Comparison of ENCODE assay signal across 10 cellular contexts in the genomic region with DNA sequence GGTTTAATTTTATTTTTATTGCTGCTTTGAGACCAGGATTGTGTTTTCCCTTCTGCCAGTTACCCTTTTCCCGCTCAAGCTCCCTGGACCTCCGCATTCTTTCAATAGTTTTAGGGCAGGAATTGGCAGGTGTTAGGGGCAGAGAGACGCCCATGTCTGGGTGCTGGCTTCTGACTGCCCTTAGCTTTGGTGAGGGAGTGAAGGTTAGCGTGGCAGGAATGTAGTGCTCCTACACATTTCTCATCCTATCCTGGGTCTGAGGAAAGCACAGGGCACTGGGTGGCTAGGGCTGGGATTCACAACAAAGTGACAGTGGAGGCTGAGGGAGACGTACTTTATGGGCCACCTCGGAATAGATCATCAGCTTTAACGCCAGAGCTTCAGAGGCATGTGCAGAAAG.
A peak's percentile ranks its signal among the peaks of the same experiment; 100 is the strongest.
DNase-seq lines count a peak whose midpoint lies in the region; ATAC-seq and TF ChIP-seq lines count a peak whose summit lies in the region.
"Had no signal": no experiment of that assay in that cellular context is flagged by ENCODE, and none has a peak within 500 bp of the region (broad histone marks: within the 10 kb centered on the region; RNA-seq: fewer than 3 reads in every experiment).

No MANE protein-coding gene starts in this region.

- H3K27ac ChIP-seq in AG04450 (ENCODE audit: low read depth, low read length) (peak overlapping the region; percentile 42), foreskin keratinocyte (peak overlapping the region; percentile 11), osteoblast (ENCODE audit: low read depth, low read length) (peak overlapping the region; percentile 60), PC-9 (no peak overlapping the region; the same call in 1 of the 2 replicates)

- BruUV-seq in PC-9 (replicated peaks; lab: Mats Ljungman, UMichigan) = no TSS peak

- H3K4me1 ChIP-seq in foreskin keratinocyte (peaks cover 17% of the 10 kb centered on the region), osteoblast (ENCODE audit: insufficient read depth, low read length) (peaks cover 28% of the 10 kb centered on the region), PC-9 (replicated peaks; ENCODE audit: insufficient read depth) (peaks cover 18% of the 10 kb centered on the region)
- H3K4me1 ChIP-seq: BE2C had no signal

- intact Hi-C loops in PC-9 (cut with micrococcal nuclease; ENCODE audit: unreplicated experiment) = loop anchor here (5.0 kb wide), 1 partner anchor 423 kb away; no protein-coding TSS in a partner anchor

- H3K9me3 ChIP-seq in AG04450 (ENCODE audit: control insufficient read depth, insufficient read depth, low read length) (peaks cover 6% of the 10 kb centered on the region; the same call in 1 of the 2 replicates), osteoblast (ENCODE audit: low read depth, low read length) (no peaks in the 10 kb centered on the region), PC-9 (ENCODE audit: insufficient read depth, low read depth) (peaks cover 5% of the 10 kb centered on the region)
- H3K9me3 ChIP-seq: BE2C had no signal

- peak overlapping the region; percentile 64 for H2AFZ ChIP-seq in osteoblast (ENCODE audit: low read length)
- no peak overlapping the region for H2AFZ ChIP-seq in PC-9

- TF ChIP-seq CTCF in AG04450 (IDR thresholded peaks at IDR 0.05; ENCODE audit: low read depth, low read length) = no peak
- no peak for TF ChIP-seq CTCF in foreskin keratinocyte (conservative IDR thresholded peaks at IDR 0.05)
- TF ChIP-seq CTCF in osteoblast (IDR thresholded peaks at IDR 0.05; ENCODE audit: extremely low read depth, low read depth, low read length) = no peak
- TF ChIP-seq CTCF in PC-9 (conservative IDR thresholded peaks at IDR 0.05) = no peak

- no peaks in the 10 kb centered on the region for H3K79me2 ChIP-seq in osteoblast (ENCODE audit: insufficient read depth, low read length)
- no peaks in the 10 kb centered on the region for H3K79me2 ChIP-seq in PC-9 (ENCODE audit: low read depth)

- no peaks in the 10 kb centered on the region for H3K36me3 ChIP-seq in osteoblast (ENCODE audit: insufficient read depth, low read length)
- H3K36me3 ChIP-seq in PC-9 (ENCODE audit: low read depth) = no peaks in the 10 kb centered on the region
- H3K36me3 ChIP-seq: BE2C had no signal

- POLR2A ChIA-PET in AG04450 (lab: Yijun Ruan, JAX) (interaction anchor here (1.4 kb wide), 1 partner anchor 15 kb away, joined by 5 read pairs; no protein-coding TSS in a partner anchor), PC-9 (lab: Charles Lee; ENCODE audit: unreplicated experiment) (no interaction called here)

- no peaks in the 10 kb centered on the region for H3K27me3 ChIP-seq in AG04450 (ENCODE audit: control insufficient read depth, insufficient read depth, low read length)
- H3K27me3 ChIP-seq in foreskin keratinocyte = no peaks in the 10 kb centered on the region
- H3K27me3 ChIP-seq in osteoblast (ENCODE audit: insufficient read depth, low read length) = no peaks in the 10 kb centered on the region
- no peaks in the 10 kb centered on the region for H3K27me3 ChIP-seq in PC-9 (ENCODE audit: insufficient read depth, low read depth)
- H3K27me3 ChIP-seq: BE2C had no signal

- DNase-seq in AG04450 (ENCODE audit: low read depth, low spot score) (no peak), RPMI7951 (ENCODE audit: low read depth) (peak; percentile 38), foreskin keratinocyte (no peak), osteoblast (ENCODE audit: insufficient read length, low spot score, missing footprints) (no peak), NCI-H2081 (lab: John Stamatoyannopoulos, UW) (no peak), PC-9 (no peak)
- DNase-seq: BE2C had no signal

- H3F3A ChIP-seq in PC-9 (ENCODE audit: insufficient read depth, low read depth) = 0 out of 2 replicates have a peak, but pooled peaks cover 6% of the 10 kb centered on the region

- ATAC-seq in foreskin keratinocyte (no peak), HG03139 (IDR thresholded peaks at IDR 0.05; ENCODE audit: unreplicated experiment) (no peak), GM18870 (IDR thresholded peaks at IDR 0.05; ENCODE audit: unreplicated experiment) (no peak)
- ATAC-seq: K562 had no signal

- CTCF ChIA-PET in AG04450 (lab: Charles Lee) = no interaction called here
- CTCF ChIA-PET in PC-9 (lab: Charles Lee) = no interaction called here

- H3K4me2 ChIP-seq in osteoblast (ENCODE audit: insufficient read depth, low read length) (peak overlapping the region; percentile 40), PC-9 (no peak overlapping the region)

- no peaks in the 10 kb centered on the region for H3K9me2 ChIP-seq in PC-9 (ENCODE audit: insufficient read depth)

- H3K4me3 ChIP-seq in AG04450 (ENCODE audit: low read depth, low read length) = no peak overlapping the region
- H3K4me3 ChIP-seq in osteoblast (ENCODE audit: insufficient read depth, low read length) = no peak overlapping the region
- no peak overlapping the region for H3K4me3 ChIP-seq in PC-9
- H3K4me3 ChIP-seq: K562 had no signal

- H4K20me1 ChIP-seq in osteoblast (ENCODE audit: insufficient read depth, low read length) = no peaks in the 10 kb centered on the region
- no peaks in the 10 kb centered on the region for H4K20me1 ChIP-seq in PC-9 (ENCODE audit: insufficient read depth)
